8 cellular contexts compared by ENCODE assay signal in genomic region chr5:134113572-134113907, GRCh38. TPM values are rescaled to one million over a fixed set of nuclear protein-coding genes. Genes with fewer than 3 reads are reported as not detected.
DNase-seq lines count a peak whose midpoint lies in the region; ATAC-seq, FAIRE-seq and TF ChIP-seq lines count a peak whose summit lies in the region.

No MANE protein-coding gene starts in this region.

- H3K27ac Mint-ChIP-seq in activated T-cell treated with anti-CD3 and anti-CD28 coated beads, Interleukin-2, amount 50 U/mL, for 24 hours = peak overlapping the region; percentile 95
- H3K27ac Mint-ChIP-seq in astrocyte (ENCODE audit: unreplicated experiment) = no peak overlapping the region

- H3K79me2 ChIP-seq in astrocyte (ENCODE audit: insufficient read depth, low read length) = peaks cover 3% of the 10 kb centered on the region

- no peaks in the 10 kb centered on the region for H3K9me3 ChIP-seq in astrocyte (ENCODE audit: insufficient read depth, low read depth, low read length)
- H3K9me3 ChIP-seq in muscle layer of duodenum (ENCODE audit: control insufficient read depth in 1 of 2, low read length in 2 of 2) = no peaks in the 10 kb centered on the region
- peaks cover 1% of the 10 kb centered on the region for H3K9me3 ChIP-seq in thymus (ENCODE audit: control insufficient read depth)

- no peak for FAIRE-seq in astrocyte (lab: Jason Lieb, UNC)

- peak overlapping the region; percentile 84 for H3K4me3 Mint-ChIP-seq in activated T-cell treated with anti-CD3 and anti-CD28 coated beads, Interleukin-2, amount 50 U/mL, for 24 hours
- H3K4me3 Mint-ChIP-seq in astrocyte (ENCODE audit: unreplicated experiment) = peak overlapping the region; percentile 80

- H3K4me2 ChIP-seq in astrocyte (ENCODE audit: low read length) = peak overlapping the region; percentile 92

- H3K36me3 ChIP-seq in astrocyte (ENCODE audit: insufficient read depth, low read length) (peaks cover 9% of the 10 kb centered on the region), muscle layer of duodenum (ENCODE audit: control insufficient read depth in 1 of 2, insufficient read depth in 2 of 2, low read length in 2 of 2) (peaks cover 0 to 4% of the 10 kb centered on the region in 2 donors), thymus (ENCODE audit: control insufficient read depth, insufficient read depth) (peaks cover 30% of the 10 kb centered on the region)

- ATAC-seq in GM19023 (IDR thresholded peaks at IDR 0.05; ENCODE audit: unreplicated experiment) (no peak), HG03095 (IDR thresholded peaks at IDR 0.05; ENCODE audit: unreplicated experiment) (no peak)

- TF ChIP-seq CTCF in astrocyte (IDR thresholded peaks at IDR 0.05; ENCODE audit: insufficient read depth, low read depth, low read length) = no peak

- peak overlapping the region; percentile 98 for H2AFZ ChIP-seq in astrocyte (ENCODE audit: low read depth, low read length)

- no peaks in the 10 kb centered on the region for H3K27me3 Mint-ChIP-seq in activated T-cell treated with anti-CD3 and anti-CD28 coated beads, Interleukin-2, amount 50 U/mL, for 24 hours
- peaks cover 34% of the 10 kb centered on the region for H3K27me3 Mint-ChIP-seq in astrocyte (ENCODE audit: low read depth, unreplicated experiment)

- H3K36me3 Mint-ChIP-seq in activated T-cell treated with anti-CD3 and anti-CD28 coated beads, Interleukin-2, amount 50 U/mL, for 24 hours (ENCODE audit: low read depth) = peaks cover 37% of the 10 kb centered on the region
- H3K36me3 Mint-ChIP-seq in astrocyte (ENCODE audit: low read depth, unreplicated experiment) = peaks cover 2% of the 10 kb centered on the region

- H3K27me3 ChIP-seq in astrocyte (ENCODE audit: insufficient read depth, low read length) = peaks cover 4% of the 10 kb centered on the region
- peaks cover 17% of the 10 kb centered on the region for H3K27me3 ChIP-seq in muscle layer of duodenum (ENCODE audit: low read depth, low read length)
- H3K27me3 ChIP-seq in thymus (ENCODE audit: control insufficient read depth, insufficient read depth) = no peaks in the 10 kb centered on the region

- DNase-seq in activated T-cell treated with anti-CD3 and anti-CD28 coated beads, Interleukin-2, amount 50 U/mL, for 24 hours = peak; percentile 59
- DNase-seq in activated T-cell treated with anti-CD3 and anti-CD28 coated beads for 4 hours (no peak), astrocyte (ENCODE audit: low read depth) (no peak), HuH-7.5 (ENCODE audit: low spot score) (no peak)

- H3K4me1 Mint-ChIP-seq in activated T-cell treated with anti-CD3 and anti-CD28 coated beads, Interleukin-2, amount 50 U/mL, for 24 hours (ENCODE audit: low read depth) = peaks cover 79% of the 10 kb centered on the region
- peaks cover 8% of the 10 kb centered on the region for H3K4me1 Mint-ChIP-seq in astrocyte (ENCODE audit: low read depth, unreplicated experiment)

- H3K4me3 ChIP-seq in astrocyte (ENCODE audit: insufficient read depth, low read depth, low read length) (peak overlapping the region; percentile 63), muscle layer of duodenum (ENCODE audit: low read depth in 1 of 2, low read length in 2 of 2) (peak overlapping the region; percentile 75 to 83), thymus (ENCODE audit: low read length) (peak overlapping the region; percentile 92)

- H3K9me3 Mint-ChIP-seq in activated T-cell treated with anti-CD3 and anti-CD28 coated beads, Interleukin-2, amount 50 U/mL, for 24 hours = no peaks in the 10 kb centered on the region
- no peaks in the 10 kb centered on the region for H3K9me3 Mint-ChIP-seq in astrocyte (ENCODE audit: unreplicated experiment)

- H3K27ac ChIP-seq in astrocyte (ENCODE audit: low read depth, low read length) (no peak overlapping the region), muscle layer of duodenum (ENCODE audit: low read length) (no peak overlapping the region), thymus (ENCODE audit: low read depth) (peak overlapping the region; percentile 71)

- H3K4me1 ChIP-seq in astrocyte (ENCODE audit: insufficient read depth, low read length) (peaks cover 29% of the 10 kb centered on the region), muscle layer of duodenum (ENCODE audit: control insufficient read depth in 1 of 2, insufficient read depth in 2 of 2, low read length in 2 of 2) (peaks cover 0 to 17% of the 10 kb centered on the region in 2 donors), thymus (ENCODE audit: control insufficient read depth, insufficient read depth, low read length) (peaks cover 32% of the 10 kb centered on the region)

- WGBS in thymus = 4% methylated on average over 24 of the region's 24 CpGs

- no peak overlapping the region for H3K9ac ChIP-seq in astrocyte (ENCODE audit: low read length)

- H4K20me1 ChIP-seq in astrocyte (ENCODE audit: insufficient read depth, low read length) = peaks cover 30% of the 10 kb centered on the region

RNA-seq across cellular contexts. Expression of gene TCF7, which starts 0.9 kb away (rescaled TPM):
- total RNA-seq in astrocyte = 2.6 TPM in 2 replicates
- 247 TPM for polyA plus RNA-seq in thymus
